In the genomic region with DNA sequence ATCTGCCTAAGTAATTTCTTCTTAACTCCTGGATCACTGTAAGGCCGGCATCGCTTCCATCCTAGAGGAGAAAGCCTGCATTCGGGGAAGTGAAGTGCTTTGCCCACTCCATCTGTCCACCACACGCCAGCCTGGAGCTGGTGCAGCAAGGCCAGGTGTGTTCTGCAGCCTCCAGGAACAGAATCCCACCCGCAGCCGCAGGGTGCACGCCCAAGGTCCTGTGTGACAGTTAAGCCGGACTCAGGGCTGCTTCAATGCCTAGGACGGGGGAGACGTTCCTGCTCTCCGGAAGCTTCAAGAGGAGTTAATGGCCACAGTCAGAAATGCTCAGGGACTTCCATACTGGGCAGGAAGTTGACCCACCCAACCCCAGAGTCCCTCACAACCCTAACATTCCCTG, we compare ENCODE assay signal across 1 cellular context.
TF ChIP-seq lines count a peak whose summit lies in the region.

No MANE protein-coding gene starts in this region.

TF ChIP-seq in H1, 55 proteins besides CTCF, POLR2A, EP300 and RAD21:
- TF ChIP-seq EZH2 (IDR thresholded peaks at IDR 0.05; ENCODE audit: low read depth, low read length, severe bottlenecking) (no peak), SP4 (IDR thresholded peaks at IDR 0.05; ENCODE audit: low read length) (no peak), BACH1 (IDR thresholded peaks at IDR 0.05; ENCODE audit: low read length) (no peak), SP1 (IDR thresholded peaks at IDR 0.05; ENCODE audit: low read depth, low read length) (no peak), CBX8 (IDR thresholded peaks at IDR 0.05; ENCODE audit: borderline replicate concordance, low read depth, low read length) (no peak), YY1 (IDR thresholded peaks at IDR 0.05; ENCODE audit: low read depth, low read length) (no peak), ASH2L (IDR thresholded peaks at IDR 0.05; ENCODE audit: low read length) (no peak), SIX5 (IDR thresholded peaks at IDR 0.05; ENCODE audit: low read depth, low read length) (no peak), POU5F1 (IDR thresholded peaks at IDR 0.05; ENCODE audit: low read depth, low read length) (no peak), MAFK (IDR thresholded peaks at IDR 0.05; ENCODE audit: low read depth, low read length) (no peak), CEBPB (IDR thresholded peaks at IDR 0.05; ENCODE audit: low read depth, low read length) (no peak), KDM1A (IDR thresholded peaks at IDR 0.05; ENCODE audit: borderline replicate concordance, low read length) (no peak), JUN (IDR thresholded peaks at IDR 0.05; ENCODE audit: low read depth, low read length) (no peak), SUZ12 (IDR thresholded peaks at IDR 0.05; ENCODE audit: low read length) (no peak), BCL11A (IDR thresholded peaks at IDR 0.05; ENCODE audit: low read depth in 2 of 2, low read length in 2 of 2) (no peak), RFX5 (IDR thresholded peaks at IDR 0.05; ENCODE audit: borderline replicate concordance, low read depth, low read length) (no peak), GTF2F1 (IDR thresholded peaks at IDR 0.05; ENCODE audit: borderline replicate concordance, low read depth, low read length) (no peak)
- TF ChIP-seq, protein P1, sequence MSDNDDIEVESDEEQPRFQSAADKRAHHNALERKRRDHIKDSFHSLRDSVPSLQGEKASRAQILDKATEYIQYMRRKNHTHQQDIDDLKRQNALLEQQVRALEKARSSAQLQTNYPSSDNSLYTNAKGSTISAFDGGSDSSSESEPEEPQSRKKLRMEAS (IDR thresholded peaks at IDR 0.05) = no peak
- TF ChIP-seq, protein P2, sequence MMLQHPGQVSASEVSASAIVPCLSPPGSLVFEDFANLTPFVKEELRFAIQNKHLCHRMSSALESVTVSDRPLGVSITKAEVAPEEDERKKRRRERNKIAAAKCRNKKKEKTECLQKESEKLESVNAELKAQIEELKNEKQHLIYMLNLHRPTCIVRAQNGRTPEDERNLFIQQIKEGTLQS (IDR thresholded peaks at IDR 0.05; ENCODE audit: insufficient read depth, low read depth, low read length) = no peak
